ENCODE assay signal across 32 cellular contexts in genomic region chr7:1382553-1383397, GRCh38.
"Had no signal": no experiment of that assay in that cellular context is flagged by ENCODE, and none has a peak within 500 bp of the region (broad histone marks: within the 10 kb centered on the region; RNA-seq: fewer than 3 reads in every experiment).

No MANE protein-coding gene starts in this region.

- H3K27me3 Mint-ChIP-seq: activated CD8-positive, alpha-beta memory T cell treated with anti-CD3 and anti-CD28 coated beads, Interleukin-2, amount 10 ng/mL, durations not matched to agents 7 days and 5 days had no signal

- H3K4me3 Mint-ChIP-seq: activated CD4-positive, alpha-beta memory T cell treated with anti-CD3 and anti-CD28 coated beads for 36 hours; activated CD4-positive, alpha-beta T cell treated with anti-CD3 and anti-CD28 coated beads for 36 hours; activated CD4-positive, alpha-beta T cell treated with anti-CD3 and anti-CD28 coated beads, Interleukin-2, amount 10 ng/mL, durations not matched to agents 24 days and 14 days; activated CD8-positive, alpha-beta memory T cell treated with anti-CD3 and anti-CD28 coated beads, Interleukin-2, amount 10 ng/mL, durations not matched to agents 7 days and 5 days; activated CD8-positive, alpha-beta T cell treated with anti-CD3 and anti-CD28 coated beads, Interleukin-2, amount 10 ng/mL, durations not matched to agents 7 days and 5 days; activated naive CD4-positive, alpha-beta T cell treated with anti-CD3 and anti-CD28 coated beads for 36 hours; activated naive CD4-positive, alpha-beta T cell treated with anti-CD3 and anti-CD28 coated beads, Interleukin-2, amount 50 U/mL, for 24 hours; activated naive CD8-positive, alpha-beta T cell treated with anti-CD3 and anti-CD28 coated beads for 36 hours; activated naive CD8-positive, alpha-beta T cell treated with anti-CD3 and anti-CD28 coated beads, Interleukin-2, amount 50 U/mL, for 24 hours; activated T-helper 1 cell treated with anti-CD3 and anti-CD28 coated beads, Interleukin-12 subunit alpha, Interleukin-12 subunit beta, Interleukin-2, Interleukin-4 antibody, amounts not matched to agents 30 ng/mL and 10 ng/mL and 1 ng/mL, durations not matched to agents 14 hours and 24 hours and 36 hours; effector memory CD8-positive, alpha-beta T cell had no signal

- H3K36me3 Mint-ChIP-seq: activated CD4-positive, alpha-beta memory T cell treated with anti-CD3 and anti-CD28 coated beads for 36 hours; activated CD8-positive, alpha-beta memory T cell treated with anti-CD3 and anti-CD28 coated beads, Interleukin-2, amount 10 ng/mL, durations not matched to agents 7 days and 5 days; activated naive CD4-positive, alpha-beta T cell treated with anti-CD3 and anti-CD28 coated beads, Interleukin-2, amount 50 U/mL, for 24 hours; activated naive CD8-positive, alpha-beta T cell treated with anti-CD3 and anti-CD28 coated beads for 36 hours had no signal

- H3K27ac ChIP-seq: adrenal gland, body of pancreas, esophagus muscularis mucosa, gastroesophageal sphincter, heart right ventricle had no signal

- DNase-seq: activated CD4-positive, alpha-beta memory T cell treated with anti-CD3 and anti-CD28 coated beads for 36 hours; activated CD4-positive, alpha-beta T cell treated with anti-CD3 and anti-CD28 coated beads for 36 hours; activated CD4-positive, alpha-beta T cell treated with anti-CD3 and anti-CD28 coated beads, Interleukin-2, amount 10 ng/mL, durations not matched to agents 24 days and 14 days; activated CD4-positive, CD25-positive, alpha-beta regulatory T cell; activated CD4-positive, CD25-positive, alpha-beta regulatory T cell treated with anti-CD3 and anti-CD28 coated beads, Interleukin-2, amount 50 U/mL, for 72 hours; activated CD8-positive, alpha-beta memory T cell treated with anti-CD3 and anti-CD28 coated beads, Interleukin-2, amount 10 ng/mL, durations not matched to agents 7 days and 5 days; activated CD8-positive, alpha-beta memory T cell treated with anti-CD3 and anti-CD28 coated beads, Interleukin-2, amount 50 U/mL, for 4 hours; activated CD8-positive, alpha-beta T cell treated with anti-CD3 and anti-CD28 coated beads, Interleukin-2, amount 10 ng/mL, durations not matched to agents 7 days and 5 days; activated effector memory CD4-positive, alpha-beta T cell treated with anti-CD3 and anti-CD28 coated beads, Interleukin-2, amount 50 U/mL, for 16 hours; activated naive CD4-positive, alpha-beta T cell treated with anti-CD3 and anti-CD28 coated beads for 36 hours; activated naive CD8-positive, alpha-beta T cell treated with anti-CD3 and anti-CD28 coated beads for 36 hours; activated naive CD8-positive, alpha-beta T cell treated with anti-CD3 and anti-CD28 coated beads, Interleukin-2, amount 50 U/mL, for 24 hours; activated T-cell treated with anti-CD3 and anti-CD28 coated beads, Interleukin-2, amount 50 U/mL, for 1 hour; activated T-cell treated with anti-CD3 and anti-CD28 coated beads, Interleukin-2, amount 50 U/mL, for 48 hours; adrenal gland; amygdala; aorta; body of pancreas; central memory CD4-positive, alpha-beta T cell; cortex of kidney; dermis blood vessel endothelial cell; effector CD4-positive, alpha-beta T cell; effector memory CD8-positive, alpha-beta T cell; erythroblast; foreskin melanocyte; heart right ventricle; T-helper 2 cell had no signal

- H3K27ac Mint-ChIP-seq: activated CD4-positive, alpha-beta memory T cell treated with anti-CD3 and anti-CD28 coated beads for 36 hours; activated CD4-positive, alpha-beta T cell treated with anti-CD3 and anti-CD28 coated beads for 36 hours; activated CD4-positive, alpha-beta T cell treated with anti-CD3 and anti-CD28 coated beads, Interleukin-2, amount 10 ng/mL, durations not matched to agents 24 days and 14 days; activated CD8-positive, alpha-beta memory T cell treated with anti-CD3 and anti-CD28 coated beads, Interleukin-2, amount 10 ng/mL, durations not matched to agents 7 days and 5 days; activated CD8-positive, alpha-beta T cell treated with anti-CD3 and anti-CD28 coated beads, Interleukin-2, amount 10 ng/mL, durations not matched to agents 7 days and 5 days; activated naive CD4-positive, alpha-beta T cell treated with anti-CD3 and anti-CD28 coated beads for 36 hours; activated naive CD4-positive, alpha-beta T cell treated with anti-CD3 and anti-CD28 coated beads, Interleukin-2, amount 50 U/mL, for 24 hours; activated naive CD8-positive, alpha-beta T cell treated with anti-CD3 and anti-CD28 coated beads for 36 hours; activated naive CD8-positive, alpha-beta T cell treated with anti-CD3 and anti-CD28 coated beads, Interleukin-2, amount 50 U/mL, for 24 hours; activated T-helper 1 cell treated with anti-CD3 and anti-CD28 coated beads, Interleukin-12 subunit alpha, Interleukin-12 subunit beta, Interleukin-2, Interleukin-4 antibody, amounts not matched to agents 30 ng/mL and 10 ng/mL and 1 ng/mL, durations not matched to agents 14 hours and 24 hours and 36 hours; activated T-helper 2 cell treated with anti-CD3 and anti-CD28 coated beads, Interferon-gamma antibody, Interleukin-2, Interleukin-4, amounts not matched to agents 10 μg/mL and 5 μg/mL and 100 μg/mL, durations not matched to agents 14 hours and 24 hours and 36 hours; effector memory CD8-positive, alpha-beta T cell had no signal

- ATAC-seq: activated CD4-positive, alpha-beta T cell treated with anti-CD3 and anti-CD28 coated beads for 36 hours; activated CD8-positive, alpha-beta memory T cell treated with anti-CD3 and anti-CD28 coated beads, Interleukin-2, amount 10 ng/mL, durations not matched to agents 7 days and 5 days; activated CD8-positive, alpha-beta T cell treated with anti-CD3 and anti-CD28 coated beads, Interleukin-2, amount 10 ng/mL, durations not matched to agents 7 days and 5 days; activated naive CD8-positive, alpha-beta T cell treated with anti-CD3 and anti-CD28 coated beads, Interleukin-2, amount 50 U/mL, for 24 hours; body of pancreas; effector memory CD8-positive, alpha-beta T cell; gastroesophageal sphincter; heart right ventricle had no signal

- H3K4me3 ChIP-seq: adrenal gland, body of pancreas, esophagus muscularis mucosa, gastroesophageal sphincter, heart right ventricle had no signal

- H3K4me1 Mint-ChIP-seq: activated CD4-positive, alpha-beta T cell treated with anti-CD3 and anti-CD28 coated beads for 36 hours; activated CD4-positive, alpha-beta T cell treated with anti-CD3 and anti-CD28 coated beads, Interleukin-2, amount 10 ng/mL, durations not matched to agents 24 days and 14 days; activated CD8-positive, alpha-beta memory T cell treated with anti-CD3 and anti-CD28 coated beads, Interleukin-2, amount 10 ng/mL, durations not matched to agents 7 days and 5 days; activated naive CD4-positive, alpha-beta T cell treated with anti-CD3 and anti-CD28 coated beads, Interleukin-2, amount 50 U/mL, for 24 hours; activated naive CD8-positive, alpha-beta T cell treated with anti-CD3 and anti-CD28 coated beads for 36 hours; activated naive CD8-positive, alpha-beta T cell treated with anti-CD3 and anti-CD28 coated beads, Interleukin-2, amount 50 U/mL, for 24 hours had no signal

- H3K9me3 Mint-ChIP-seq: activated CD4-positive, alpha-beta memory T cell treated with anti-CD3 and anti-CD28 coated beads for 36 hours; activated CD4-positive, alpha-beta T cell treated with anti-CD3 and anti-CD28 coated beads, Interleukin-2, amount 10 ng/mL, durations not matched to agents 24 days and 14 days; activated naive CD4-positive, alpha-beta T cell treated with anti-CD3 and anti-CD28 coated beads, Interleukin-2, amount 50 U/mL, for 24 hours; activated naive CD8-positive, alpha-beta T cell treated with anti-CD3 and anti-CD28 coated beads for 36 hours; activated naive CD8-positive, alpha-beta T cell treated with anti-CD3 and anti-CD28 coated beads, Interleukin-2, amount 50 U/mL, for 24 hours; activated T-helper 1 cell treated with anti-CD3 and anti-CD28 coated beads, Interleukin-12 subunit alpha, Interleukin-12 subunit beta, Interleukin-2, Interleukin-4 antibody, amounts not matched to agents 30 ng/mL and 10 ng/mL and 1 ng/mL, durations not matched to agents 14 hours and 24 hours and 36 hours; activated T-helper 2 cell treated with anti-CD3 and anti-CD28 coated beads, Interferon-gamma antibody, Interleukin-2, Interleukin-4, amounts not matched to agents 10 μg/mL and 5 μg/mL and 100 μg/mL, durations not matched to agents 14 hours and 24 hours and 36 hours; effector memory CD8-positive, alpha-beta T cell had no signal

- H3K27me3 ChIP-seq: body of pancreas had no signal

- H3K9me3 ChIP-seq: adrenal gland, body of pancreas, esophagus muscularis mucosa, heart right ventricle had no signal

- H3K36me3 ChIP-seq: adrenal gland, esophagus muscularis mucosa, gastroesophageal sphincter, heart right ventricle had no signal

- H3K4me1 ChIP-seq: adrenal gland, body of pancreas, esophagus muscularis mucosa, gastroesophageal sphincter, heart right ventricle had no signal
